Comparison of ENCODE assay signal across 8 cellular contexts in the genomic region with DNA sequence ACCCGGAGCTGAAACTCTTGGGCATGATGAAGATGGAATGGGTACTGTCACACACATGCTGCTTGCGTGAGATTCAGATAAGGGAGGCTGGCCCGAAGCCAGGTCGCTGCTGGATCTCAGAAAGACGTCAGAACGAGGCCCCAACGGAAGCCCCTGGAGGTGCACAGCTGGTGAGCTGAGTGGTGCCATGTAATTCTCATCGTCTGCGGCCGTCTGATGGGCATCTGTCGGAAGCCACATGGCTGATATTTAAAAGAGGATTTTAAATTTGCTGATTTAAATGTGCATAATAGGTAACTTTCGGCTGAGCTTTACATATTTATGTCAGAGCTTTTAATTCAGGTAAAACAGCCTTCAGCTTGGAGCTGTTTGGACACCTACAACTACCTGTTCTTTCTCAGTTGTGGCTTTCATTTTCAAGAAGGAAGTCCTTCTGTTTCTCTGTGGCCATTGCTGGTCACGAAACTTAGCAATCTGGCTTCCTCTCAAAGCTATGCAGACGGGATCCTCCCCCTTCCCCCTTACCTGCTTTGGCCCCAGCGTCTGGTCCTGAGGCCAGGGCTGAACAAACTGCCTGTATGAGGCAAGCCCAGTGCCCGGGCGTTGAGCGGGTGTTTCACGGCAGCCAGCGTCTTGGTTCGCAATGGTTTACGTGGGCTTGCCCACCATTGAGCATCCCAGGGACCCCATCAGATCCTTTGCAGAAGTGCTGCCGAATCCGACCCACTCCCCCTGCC. TPM values are rescaled to one million over a fixed set of nuclear protein-coding genes. Genes with fewer than 3 reads are reported as not detected.
DNase-seq lines count a peak whose midpoint lies in the region; ATAC-seq and TF ChIP-seq lines count a peak whose summit lies in the region.

No MANE protein-coding gene starts in this region.

- H3K79me2 ChIP-seq in smooth muscle cell (ENCODE audit: low read depth) = no peaks in the 10 kb centered on the region

- intact Hi-C loops in posterior cingulate gyrus (cut with DNase I) = no loop called here

- TF ChIP-seq CTCF in GM12875 (IDR thresholded peaks at IDR 0.05; ENCODE audit: borderline replicate concordance, insufficient read depth, low read depth, low read length) (no peak), fibroblast of pulmonary artery (IDR thresholded peaks at IDR 0.05; ENCODE audit: low read length, missing control alignments) (no peak), smooth muscle cell (IDR thresholded peaks at IDR 0.05; ENCODE audit: borderline replicate concordance, insufficient read depth, poor library complexity, severe bottlenecking) (no peak)

- peak overlapping the region; percentile 57 for H3K4me2 ChIP-seq in smooth muscle cell

- DNase-seq in NCI-H345 (lab: John Stamatoyannopoulos, UW) = peak; percentile 91
- peak; percentile 38 for DNase-seq in activated CD8-positive, alpha-beta memory T cell treated with anti-CD3 and anti-CD28 coated beads, Interleukin-2, amount 50 U/mL, for 24 hours (ENCODE audit: extremely low read depth)
- peak; percentile 50 for DNase-seq in fibroblast of pulmonary artery (ENCODE audit: low read depth)
- DNase-seq in smooth muscle cell (lab: John Stamatoyannopoulos, UW; ENCODE audit: unreplicated experiment) = no peak
- DNase-seq in mesenteric fat pad (ENCODE audit: low spot score) = no peak
- no peak for DNase-seq in posterior cingulate gyrus

- H3K4me1 ChIP-seq in smooth muscle cell (ENCODE audit: low read depth) = no peaks in the 10 kb centered on the region

- peak; percentile 45 for ATAC-seq in HG02610 (IDR thresholded peaks at IDR 0.05; ENCODE audit: unreplicated experiment)

- H4K20me1 ChIP-seq in smooth muscle cell (ENCODE audit: low read depth) = no peaks in the 10 kb centered on the region

- WGBS in smooth muscle cell (ENCODE audit: low lambda C conversion rate) = 59% methylated on average over 21 of the region's 24 CpGs

- peak overlapping the region; percentile 80 for H3K27ac ChIP-seq in smooth muscle cell (ENCODE audit: low read depth)

- no peaks in the 10 kb centered on the region for H3K9me3 ChIP-seq in smooth muscle cell (replicated peaks; ENCODE audit: low read depth)

- H3K4me3 ChIP-seq in GM12875 (ENCODE audit: low read depth, low read length) = peak overlapping the region; percentile 31
- H3K4me3 ChIP-seq in fibroblast of pulmonary artery (replicated peaks; ENCODE audit: low read depth, low read length) = no peak overlapping the region
- no peak overlapping the region for H3K4me3 ChIP-seq in smooth muscle cell

- peak overlapping the region; percentile 71 for H3K9ac ChIP-seq in smooth muscle cell (ENCODE audit: low read depth)

- no peaks in the 10 kb centered on the region for H3K36me3 ChIP-seq in smooth muscle cell (ENCODE audit: low read depth)

- H3K27me3 ChIP-seq in smooth muscle cell (ENCODE audit: low read depth) = no peaks in the 10 kb centered on the region

- peaks cover 6% of the 10 kb centered on the region for H3F3A ChIP-seq in smooth muscle cell (ENCODE audit: low read depth)

- no peak overlapping the region for H2AFZ ChIP-seq in smooth muscle cell (ENCODE audit: low read depth)

RNA-seq across cellular contexts. Expression of a gene that starts 9.2 kb away (rescaled TPM):
- 0.18 and 0.81 TPM in 2 replicates for total RNA-seq in smooth muscle cell
- polyA plus RNA-seq in smooth muscle cell = 1.4 and 1.7 TPM in 2 replicates
- total RNA-seq in mesenteric fat pad = 44.4 TPM

RNA-seq across cellular contexts. Expression of a gene that starts 57.2 kb away (rescaled TPM):
- total RNA-seq in smooth muscle cell (0.09 TPM in 1 of 2 replicates, not detected in the other), mesenteric fat pad (not detected)
- polyA plus RNA-seq in smooth muscle cell = 0.28 TPM in 1 of 2 replicates, not detected in the other

Comparison
In these comparisons a context has a peak if more than half of its experiments do, and no peak if none do; other contexts are left out.
1. DNase-seq: peak in NCI-H345 (single experiment), activated CD8-positive, alpha-beta memory T cell treated with anti-CD3 and anti-CD28 coated beads, Interleukin-2, amount 50 U/mL, for 24 hours (single experiment) and fibroblast of pulmonary artery (single experiment); none in smooth muscle cell (single experiment), mesenteric fat pad (single experiment) and posterior cingulate gyrus (0 of 10).
2. RNA of a gene that starts 9.2 kb away (total RNA-seq): 44.4 TPM in mesenteric fat pad (single experiment); 0.18 to 0.81 TPM in smooth muscle cell; every median in the first group is over 10 times any median in the second.